Comparison of ENCODE assay signal across 1 cellular context in the genomic region with DNA sequence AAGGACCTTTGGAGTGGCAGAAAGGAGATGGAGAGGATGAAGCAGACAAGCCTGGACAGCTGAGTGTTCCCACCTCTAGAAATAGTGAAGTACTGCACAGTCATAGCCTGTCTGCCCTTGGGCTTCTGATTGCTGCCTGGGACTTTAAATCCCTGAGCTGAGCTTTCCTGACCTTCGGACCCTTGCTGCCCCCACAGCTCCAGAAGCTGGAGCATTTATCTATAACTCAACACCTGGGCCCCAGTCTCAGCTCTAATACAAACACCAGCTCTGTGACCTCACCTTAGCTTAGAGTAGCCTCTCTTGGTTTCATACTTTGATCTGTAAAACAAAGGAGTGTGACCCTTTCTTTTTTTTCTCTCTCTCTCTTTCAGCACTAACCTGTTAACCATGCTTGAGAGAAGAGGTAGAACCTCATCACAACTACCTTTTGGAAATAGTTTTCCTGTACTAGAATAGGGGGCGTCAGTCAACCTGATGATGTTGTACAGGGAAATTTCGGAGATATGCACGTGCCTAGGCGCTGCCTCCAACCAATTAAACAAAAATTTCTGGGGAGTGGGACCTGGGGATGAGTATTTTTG.
TF ChIP-seq lines count a peak whose summit lies in the region.

No MANE protein-coding gene starts in this region.

TF ChIP-seq in HepG2, 621 proteins besides CTCF, POLR2A, EP300 and RAD21 (continued from another document and continues in another):
- TF ChIP-seq, protein P1, sequence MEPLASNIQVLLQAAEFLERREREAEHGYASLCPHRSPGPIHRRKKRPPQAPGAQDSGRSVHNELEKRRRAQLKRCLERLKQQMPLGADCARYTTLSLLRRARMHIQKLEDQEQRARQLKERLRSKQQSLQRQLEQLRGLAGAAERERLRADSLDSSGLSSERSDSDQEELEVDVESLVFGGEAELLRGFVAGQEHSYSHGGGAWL (CRISPR knock-in tag; IDR thresholded peaks at IDR 0.05) = 0 out of 2 replicates have a peak, but pooled peaks have one; percentile 66
- TF ChIP-seq, protein P2, sequence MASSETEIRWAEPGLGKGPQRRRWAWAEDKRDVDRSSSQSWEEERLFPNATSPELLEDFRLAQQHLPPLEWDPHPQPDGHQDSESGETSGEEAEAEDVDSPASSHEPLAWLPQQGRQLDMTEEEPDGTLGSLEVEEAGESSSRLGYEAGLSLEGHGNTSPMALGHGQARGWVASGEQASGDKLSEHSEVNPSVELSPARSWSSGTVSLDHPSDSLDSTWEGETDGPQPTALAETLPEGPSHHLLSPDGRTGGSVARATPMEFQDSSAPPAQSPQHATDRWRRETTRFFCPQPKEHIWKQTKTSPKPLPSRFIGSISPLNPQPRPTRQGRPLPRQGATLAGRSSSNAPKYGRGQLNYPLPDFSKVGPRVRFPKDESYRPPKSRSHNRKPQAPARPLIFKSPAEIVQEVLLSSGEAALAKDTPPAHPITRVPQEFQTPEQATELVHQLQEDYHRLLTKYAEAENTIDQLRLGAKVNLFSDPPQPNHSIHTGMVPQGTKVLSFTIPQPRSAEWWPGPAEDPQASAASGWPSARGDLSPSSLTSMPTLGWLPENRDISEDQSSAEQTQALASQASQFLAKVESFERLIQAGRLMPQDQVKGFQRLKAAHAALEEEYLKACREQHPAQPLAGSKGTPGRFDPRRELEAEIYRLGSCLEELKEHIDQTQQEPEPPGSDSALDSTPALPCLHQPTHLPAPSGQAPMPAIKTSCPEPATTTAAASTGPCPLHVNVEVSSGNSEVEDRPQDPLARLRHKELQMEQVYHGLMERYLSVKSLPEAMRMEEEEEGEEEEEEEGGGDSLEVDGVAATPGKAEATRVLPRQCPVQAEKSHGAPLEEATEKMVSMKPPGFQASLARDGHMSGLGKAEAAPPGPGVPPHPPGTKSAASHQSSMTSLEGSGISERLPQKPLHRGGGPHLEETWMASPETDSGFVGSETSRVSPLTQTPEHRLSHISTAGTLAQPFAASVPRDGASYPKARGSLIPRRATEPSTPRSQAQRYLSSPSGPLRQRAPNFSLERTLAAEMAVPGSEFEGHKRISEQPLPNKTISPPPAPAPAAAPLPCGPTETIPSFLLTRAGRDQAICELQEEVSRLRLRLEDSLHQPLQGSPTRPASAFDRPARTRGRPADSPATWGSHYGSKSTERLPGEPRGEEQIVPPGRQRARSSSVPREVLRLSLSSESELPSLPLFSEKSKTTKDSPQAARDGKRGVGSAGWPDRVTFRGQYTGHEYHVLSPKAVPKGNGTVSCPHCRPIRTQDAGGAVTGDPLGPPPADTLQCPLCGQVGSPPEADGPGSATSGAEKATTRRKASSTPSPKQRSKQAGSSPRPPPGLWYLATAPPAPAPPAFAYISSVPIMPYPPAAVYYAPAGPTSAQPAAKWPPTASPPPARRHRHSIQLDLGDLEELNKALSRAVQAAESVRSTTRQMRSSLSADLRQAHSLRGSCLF (CRISPR knock-in tag; IDR thresholded peaks at IDR 0.05; ENCODE audit: borderline replicate concordance) = no peak
- TF ChIP-seq, protein P3, sequence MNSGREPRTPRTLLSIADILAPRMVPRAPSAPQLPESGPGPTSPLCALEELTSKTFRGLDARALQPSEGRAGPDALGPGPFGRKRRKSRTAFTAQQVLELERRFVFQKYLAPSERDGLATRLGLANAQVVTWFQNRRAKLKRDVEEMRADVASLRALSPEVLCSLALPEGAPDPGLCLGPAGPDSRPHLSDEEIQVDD (CRISPR knock-in tag; IDR thresholded peaks at IDR 0.05; ENCODE audit: borderline replicate concordance) = no peak
- no peak for TF ChIP-seq EZH2 (conservative IDR thresholded peaks at IDR 0.05; ENCODE audit: low read depth, low read length)
- TF ChIP-seq ZNF234 (CRISPR knock-in tag; conservative IDR thresholded peaks at IDR 0.05) = no peak
- 0 out of 2 replicates have a peak, but pooled peaks have one; percentile 21 for TF ChIP-seq ZNF629 (CRISPR knock-in tag; conservative IDR thresholded peaks at IDR 0.05)
- TF ChIP-seq RARG (CRISPR knock-in tag; IDR thresholded peaks at IDR 0.05; ENCODE audit: low read depth) = no peak
- TF ChIP-seq, protein P4, sequence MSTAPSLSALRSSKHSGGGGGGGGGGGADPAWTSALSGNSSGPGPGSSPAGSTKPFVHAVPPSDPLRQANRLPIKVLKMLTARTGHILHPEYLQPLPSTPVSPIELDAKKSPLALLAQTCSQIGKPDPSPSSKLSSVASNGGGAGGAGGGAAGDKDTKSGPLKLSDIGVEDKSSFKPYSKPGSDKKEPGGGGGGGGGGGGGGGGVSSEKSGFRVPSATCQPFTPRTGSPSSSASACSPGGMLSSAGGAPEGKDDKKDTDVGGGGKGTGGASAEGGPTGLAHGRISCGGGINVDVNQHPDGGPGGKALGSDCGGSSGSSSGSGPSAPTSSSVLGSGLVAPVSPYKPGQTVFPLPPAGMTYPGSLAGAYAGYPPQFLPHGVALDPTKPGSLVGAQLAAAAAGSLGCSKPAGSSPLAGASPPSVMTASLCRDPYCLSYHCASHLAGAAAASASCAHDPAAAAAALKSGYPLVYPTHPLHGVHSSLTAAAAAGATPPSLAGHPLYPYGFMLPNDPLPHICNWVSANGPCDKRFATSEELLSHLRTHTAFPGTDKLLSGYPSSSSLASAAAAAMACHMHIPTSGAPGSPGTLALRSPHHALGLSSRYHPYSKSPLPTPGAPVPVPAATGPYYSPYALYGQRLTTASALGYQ (CRISPR knock-in tag; IDR thresholded peaks at IDR 0.05) = peak; percentile 98
- peak; percentile 92; the same call in 1 of the 2 replicates for TF ChIP-seq ZSCAN9 (CRISPR knock-in tag; IDR thresholded peaks at IDR 0.05; ENCODE audit: borderline replicate concordance)
- TF ChIP-seq, protein P5, sequence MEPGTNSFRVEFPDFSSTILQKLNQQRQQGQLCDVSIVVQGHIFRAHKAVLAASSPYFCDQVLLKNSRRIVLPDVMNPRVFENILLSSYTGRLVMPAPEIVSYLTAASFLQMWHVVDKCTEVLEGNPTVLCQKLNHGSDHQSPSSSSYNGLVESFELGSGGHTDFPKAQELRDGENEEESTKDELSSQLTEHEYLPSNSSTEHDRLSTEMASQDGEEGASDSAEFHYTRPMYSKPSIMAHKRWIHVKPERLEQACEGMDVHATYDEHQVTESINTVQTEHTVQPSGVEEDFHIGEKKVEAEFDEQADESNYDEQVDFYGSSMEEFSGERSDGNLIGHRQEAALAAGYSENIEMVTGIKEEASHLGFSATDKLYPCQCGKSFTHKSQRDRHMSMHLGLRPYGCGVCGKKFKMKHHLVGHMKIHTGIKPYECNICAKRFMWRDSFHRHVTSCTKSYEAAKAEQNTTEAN (CRISPR knock-in tag; conservative IDR thresholded peaks at IDR 0.05) = peak; percentile 92
- TF ChIP-seq, protein P6, sequence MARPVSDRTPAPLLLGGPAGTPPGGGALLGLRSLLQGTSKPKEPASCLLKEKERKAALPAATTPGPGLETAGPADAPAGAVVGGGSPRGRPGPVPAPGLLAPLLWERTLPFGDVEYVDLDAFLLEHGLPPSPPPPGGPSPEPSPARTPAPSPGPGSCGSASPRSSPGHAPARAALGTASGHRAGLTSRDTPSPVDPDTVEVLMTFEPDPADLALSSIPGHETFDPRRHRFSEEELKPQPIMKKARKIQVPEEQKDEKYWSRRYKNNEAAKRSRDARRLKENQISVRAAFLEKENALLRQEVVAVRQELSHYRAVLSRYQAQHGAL (CRISPR knock-in tag; IDR thresholded peaks at IDR 0.05; ENCODE audit: not compliant biosample characterization) = no peak
- TF ChIP-seq MBD4 (IDR thresholded peaks at IDR 0.05; ENCODE audit: borderline replicate concordance, low read length) = peak; percentile 96
- TF ChIP-seq JUN (CRISPR knock-in tag; IDR thresholded peaks at IDR 0.05) = peak; percentile 94
- TF ChIP-seq, protein P7, sequence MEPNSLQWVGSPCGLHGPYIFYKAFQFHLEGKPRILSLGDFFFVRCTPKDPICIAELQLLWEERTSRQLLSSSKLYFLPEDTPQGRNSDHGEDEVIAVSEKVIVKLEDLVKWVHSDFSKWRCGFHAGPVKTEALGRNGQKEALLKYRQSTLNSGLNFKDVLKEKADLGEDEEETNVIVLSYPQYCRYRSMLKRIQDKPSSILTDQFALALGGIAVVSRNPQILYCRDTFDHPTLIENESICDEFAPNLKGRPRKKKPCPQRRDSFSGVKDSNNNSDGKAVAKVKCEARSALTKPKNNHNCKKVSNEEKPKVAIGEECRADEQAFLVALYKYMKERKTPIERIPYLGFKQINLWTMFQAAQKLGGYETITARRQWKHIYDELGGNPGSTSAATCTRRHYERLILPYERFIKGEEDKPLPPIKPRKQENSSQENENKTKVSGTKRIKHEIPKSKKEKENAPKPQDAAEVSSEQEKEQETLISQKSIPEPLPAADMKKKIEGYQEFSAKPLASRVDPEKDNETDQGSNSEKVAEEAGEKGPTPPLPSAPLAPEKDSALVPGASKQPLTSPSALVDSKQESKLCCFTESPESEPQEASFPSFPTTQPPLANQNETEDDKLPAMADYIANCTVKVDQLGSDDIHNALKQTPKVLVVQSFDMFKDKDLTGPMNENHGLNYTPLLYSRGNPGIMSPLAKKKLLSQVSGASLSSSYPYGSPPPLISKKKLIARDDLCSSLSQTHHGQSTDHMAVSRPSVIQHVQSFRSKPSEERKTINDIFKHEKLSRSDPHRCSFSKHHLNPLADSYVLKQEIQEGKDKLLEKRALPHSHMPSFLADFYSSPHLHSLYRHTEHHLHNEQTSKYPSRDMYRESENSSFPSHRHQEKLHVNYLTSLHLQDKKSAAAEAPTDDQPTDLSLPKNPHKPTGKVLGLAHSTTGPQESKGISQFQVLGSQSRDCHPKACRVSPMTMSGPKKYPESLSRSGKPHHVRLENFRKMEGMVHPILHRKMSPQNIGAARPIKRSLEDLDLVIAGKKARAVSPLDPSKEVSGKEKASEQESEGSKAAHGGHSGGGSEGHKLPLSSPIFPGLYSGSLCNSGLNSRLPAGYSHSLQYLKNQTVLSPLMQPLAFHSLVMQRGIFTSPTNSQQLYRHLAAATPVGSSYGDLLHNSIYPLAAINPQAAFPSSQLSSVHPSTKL (CRISPR knock-in tag; IDR thresholded peaks at IDR 0.05) = peak; percentile 99
- TF ChIP-seq, protein P8, sequence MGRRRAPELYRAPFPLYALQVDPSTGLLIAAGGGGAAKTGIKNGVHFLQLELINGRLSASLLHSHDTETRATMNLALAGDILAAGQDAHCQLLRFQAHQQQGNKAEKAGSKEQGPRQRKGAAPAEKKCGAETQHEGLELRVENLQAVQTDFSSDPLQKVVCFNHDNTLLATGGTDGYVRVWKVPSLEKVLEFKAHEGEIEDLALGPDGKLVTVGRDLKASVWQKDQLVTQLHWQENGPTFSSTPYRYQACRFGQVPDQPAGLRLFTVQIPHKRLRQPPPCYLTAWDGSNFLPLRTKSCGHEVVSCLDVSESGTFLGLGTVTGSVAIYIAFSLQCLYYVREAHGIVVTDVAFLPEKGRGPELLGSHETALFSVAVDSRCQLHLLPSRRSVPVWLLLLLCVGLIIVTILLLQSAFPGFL (CRISPR knock-in tag; IDR thresholded peaks at IDR 0.05) = no peak
- TF ChIP-seq FOXA3 (CRISPR knock-in tag; IDR thresholded peaks at IDR 0.05) = peak; percentile 96
- peak; percentile 92 for TF ChIP-seq TARDBP (CRISPR knock-in tag; IDR thresholded peaks at IDR 0.05)
- TF ChIP-seq, protein P9, sequence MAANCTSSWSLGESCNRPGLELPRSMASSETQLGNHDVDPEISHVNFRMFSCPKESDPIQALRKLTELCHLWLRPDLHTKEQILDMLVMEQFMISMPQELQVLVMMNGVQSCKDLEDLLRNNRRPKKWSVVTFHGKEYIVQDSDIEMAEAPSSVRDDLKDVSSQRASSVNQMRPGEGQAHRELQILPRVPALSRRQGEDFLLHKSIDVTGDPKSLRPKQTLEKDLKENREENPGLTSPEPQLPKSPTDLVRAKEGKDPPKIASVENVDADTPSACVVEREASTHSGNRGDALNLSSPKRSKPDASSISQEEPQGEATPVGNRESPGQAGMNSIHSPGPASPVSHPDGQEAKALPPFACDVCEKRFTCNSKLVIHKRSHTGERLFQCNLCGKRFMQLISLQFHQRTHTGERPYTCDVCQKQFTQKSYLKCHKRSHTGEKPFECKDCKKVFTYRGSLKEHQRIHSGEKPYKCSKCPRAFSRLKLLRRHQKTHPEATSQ (CRISPR knock-in tag; IDR thresholded peaks at IDR 0.05; ENCODE audit: borderline replicate concordance) = peak; percentile 94; the same call in 1 of the 2 replicates
- TF ChIP-seq KDM5B (CRISPR knock-in tag; IDR thresholded peaks at IDR 0.05; ENCODE audit: borderline replicate concordance) = no peak
- TF ChIP-seq, protein P10, sequence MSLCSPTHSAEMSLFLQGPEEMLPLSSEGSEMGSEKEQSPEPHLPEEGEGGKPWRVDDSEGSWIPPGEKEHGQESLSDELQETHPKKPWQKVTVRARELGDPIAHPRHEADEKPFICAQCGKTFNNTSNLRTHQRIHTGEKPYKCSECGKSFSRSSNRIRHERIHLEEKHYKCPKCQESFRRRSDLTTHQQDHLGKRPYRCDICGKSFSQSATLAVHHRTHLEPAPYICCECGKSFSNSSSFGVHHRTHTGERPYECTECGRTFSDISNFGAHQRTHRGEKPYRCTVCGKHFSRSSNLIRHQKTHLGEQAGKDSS (CRISPR knock-in tag; IDR thresholded peaks at IDR 0.05; ENCODE audit: borderline replicate concordance, low read depth) = 0 out of 2 replicates have a peak, but pooled peaks have one; percentile 84
- no peak for TF ChIP-seq ZSCAN12 (CRISPR knock-in tag; IDR thresholded peaks at IDR 0.05)
- TF ChIP-seq ZNF772 (CRISPR knock-in tag; IDR thresholded peaks at IDR 0.05) = peak; percentile 87; the same call in 1 of the 2 replicates
- TF ChIP-seq, protein P11, sequence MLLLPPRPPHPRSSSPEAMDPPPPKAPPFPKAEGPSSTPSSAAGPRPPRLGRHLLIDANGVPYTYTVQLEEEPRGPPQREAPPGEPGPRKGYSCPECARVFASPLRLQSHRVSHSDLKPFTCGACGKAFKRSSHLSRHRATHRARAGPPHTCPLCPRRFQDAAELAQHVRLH (CRISPR knock-in tag; IDR thresholded peaks at IDR 0.05; ENCODE audit: borderline replicate concordance, low read depth) = peak; percentile 46; the same call in 1 of the 2 replicates
- TF ChIP-seq HOXA5 (CRISPR knock-in tag; IDR thresholded peaks at IDR 0.05) = peak; percentile 77; the same call in 1 of the 2 replicates
- TF ChIP-seq ZNF563 (CRISPR knock-in tag; IDR thresholded peaks at IDR 0.05) = no peak
- TF ChIP-seq KMT2A (CRISPR knock-in tag; IDR thresholded peaks at IDR 0.05) = peak; percentile 62; the same call in 1 of the 2 replicates
- TF ChIP-seq ZFP1 (CRISPR knock-in tag; IDR thresholded peaks at IDR 0.05) = peak; percentile 79; the same call in 1 of the 2 replicates
- TF ChIP-seq, protein P12, sequence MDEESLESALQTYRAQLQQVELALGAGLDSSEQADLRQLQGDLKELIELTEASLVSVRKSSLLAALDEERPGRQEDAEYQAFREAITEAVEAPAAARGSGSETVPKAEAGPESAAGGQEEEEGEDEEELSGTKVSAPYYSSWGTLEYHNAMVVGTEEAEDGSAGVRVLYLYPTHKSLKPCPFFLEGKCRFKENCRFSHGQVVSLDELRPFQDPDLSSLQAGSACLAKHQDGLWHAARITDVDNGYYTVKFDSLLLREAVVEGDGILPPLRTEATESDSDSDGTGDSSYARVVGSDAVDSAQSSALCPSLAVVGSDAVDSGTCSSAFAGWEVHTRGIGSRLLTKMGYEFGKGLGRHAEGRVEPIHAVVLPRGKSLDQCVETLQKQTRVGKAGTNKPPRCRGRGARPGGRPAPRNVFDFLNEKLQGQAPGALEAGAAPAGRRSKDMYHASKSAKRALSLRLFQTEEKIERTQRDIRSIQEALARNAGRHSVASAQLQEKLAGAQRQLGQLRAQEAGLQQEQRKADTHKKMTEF (CRISPR knock-in tag; IDR thresholded peaks at IDR 0.05) = peak; percentile 96
